8 cellular contexts compared by ENCODE assay signal in genomic region chr14:103576371-103577024, GRCh38. TPM values are rescaled to one million over a fixed set of nuclear protein-coding genes. Genes with fewer than 3 reads are reported as not detected.
DNase-seq lines count a peak whose midpoint lies in the region; ATAC-seq, FAIRE-seq and TF ChIP-seq lines count a peak whose summit lies in the region.

No MANE protein-coding gene starts in this region.

- H3K4me3 ChIP-seq in mesodermal cell (ENCODE audit: extremely low read depth, insufficient read depth, low read length, poor library complexity, severe bottlenecking), result no peak overlapping the region

- peak; percentile 85 for DNase-seq in ELF-1 (ENCODE audit: low read depth, low spot score)
- peak; percentile 94 for DNase-seq in NCI-H82 (lab: John Stamatoyannopoulos, UW)
- peak; percentile 84 for DNase-seq in epidermal melanocyte (ENCODE audit: insufficient read length, low spot score)
- peak; percentile 33 for DNase-seq in urothelium cell line (ENCODE audit: low spot score)
- DNase-seq in GM10266 (ENCODE audit: extremely low spot score), result no peak
- DNase-seq in activated T-helper 1 cell treated with anti-CD3 and anti-CD28 coated beads, Interleukin-12 subunit alpha, Interleukin-12 subunit beta, Interleukin-2, Interleukin-4 antibody, amounts not matched to agents 30 ng/mL and 10 ng/mL and 1 ng/mL, durations not matched to agents 14 hours and 24 hours and 36 hours (ENCODE audit: low spot score), result no peak

- 50 to 60% methylated on average over 4 to 6 of the region's 9 CpGs for WGBS in mesodermal cell (ENCODE audit: insufficient coverage in 2 of 2), 2 experiments

- no peak for FAIRE-seq in urothelium cell line (lab: Jason Lieb, UNC)

- no peaks in the 10 kb centered on the region for H3K4me1 Mint-ChIP-seq in activated T-helper 1 cell treated with anti-CD3 and anti-CD28 coated beads, Interleukin-12 subunit alpha, Interleukin-12 subunit beta, Interleukin-2, Interleukin-4 antibody, amounts not matched to agents 30 ng/mL and 10 ng/mL and 1 ng/mL, durations not matched to agents 14 hours and 24 hours and 36 hours (ENCODE audit: low read depth)

- H3K9me3 ChIP-seq in mesodermal cell (ENCODE audit: control insufficient read depth, low read length), result no peaks in the 10 kb centered on the region

- peaks cover 15% of the 10 kb centered on the region for H3K4me1 ChIP-seq in mesodermal cell (ENCODE audit: control insufficient read depth, insufficient read depth, low read length, poor library complexity, severe bottlenecking)

- H3K36me3 ChIP-seq in mesodermal cell (ENCODE audit: control insufficient read depth, insufficient read depth, low read length), result peaks cover 70% of the 10 kb centered on the region

- H3K36me3 Mint-ChIP-seq in activated T-helper 1 cell treated with anti-CD3 and anti-CD28 coated beads, Interleukin-12 subunit alpha, Interleukin-12 subunit beta, Interleukin-2, Interleukin-4 antibody, amounts not matched to agents 30 ng/mL and 10 ng/mL and 1 ng/mL, durations not matched to agents 14 hours and 24 hours and 36 hours (ENCODE audit: low read depth), result peaks cover 5% of the 10 kb centered on the region

- no peak overlapping the region for H3K4me3 Mint-ChIP-seq in activated T-helper 1 cell treated with anti-CD3 and anti-CD28 coated beads, Interleukin-12 subunit alpha, Interleukin-12 subunit beta, Interleukin-2, Interleukin-4 antibody, amounts not matched to agents 30 ng/mL and 10 ng/mL and 1 ng/mL, durations not matched to agents 14 hours and 24 hours and 36 hours

- H3K27ac Mint-ChIP-seq in activated T-helper 1 cell treated with anti-CD3 and anti-CD28 coated beads, Interleukin-12 subunit alpha, Interleukin-12 subunit beta, Interleukin-2, Interleukin-4 antibody, amounts not matched to agents 30 ng/mL and 10 ng/mL and 1 ng/mL, durations not matched to agents 14 hours and 24 hours and 36 hours, result no peak overlapping the region

- H3K27me3 Mint-ChIP-seq in activated T-helper 1 cell treated with anti-CD3 and anti-CD28 coated beads, Interleukin-12 subunit alpha, Interleukin-12 subunit beta, Interleukin-2, Interleukin-4 antibody, amounts not matched to agents 30 ng/mL and 10 ng/mL and 1 ng/mL, durations not matched to agents 14 hours and 24 hours and 36 hours (ENCODE audit: insufficient read depth), result no peaks in the 10 kb centered on the region

- ATAC-seq in HG03439 (IDR thresholded peaks at IDR 0.05; ENCODE audit: unreplicated experiment), result no peak

- no peaks in the 10 kb centered on the region for H3K9me3 Mint-ChIP-seq in activated T-helper 1 cell treated with anti-CD3 and anti-CD28 coated beads, Interleukin-12 subunit alpha, Interleukin-12 subunit beta, Interleukin-2, Interleukin-4 antibody, amounts not matched to agents 30 ng/mL and 10 ng/mL and 1 ng/mL, durations not matched to agents 14 hours and 24 hours and 36 hours

- no peak for TF ChIP-seq CTCF in GM10266 (IDR thresholded peaks at IDR 0.05; ENCODE audit: control insufficient read depth, insufficient read depth, low read depth, missing control alignments)

- peak overlapping the region; percentile 68 for H3K27ac ChIP-seq in mesodermal cell (ENCODE audit: low read depth, low read length, severe bottlenecking)

- intact Hi-C loops in activated T-helper 1 cell treated with anti-CD3 and anti-CD28 coated beads, Interleukin-12 subunit alpha, Interleukin-12 subunit beta, Interleukin-2, Interleukin-4 antibody, amounts not matched to agents 30 ng/mL and 10 ng/mL and 1 ng/mL, durations not matched to agents 14 hours and 24 hours and 36 hours (cut with micrococcal nuclease), result no loop called here

RNA-seq across cellular contexts. Expression of gene COA8, which starts 13.7 kb away (rescaled TPM):
- polyA plus RNA-seq in mesodermal cell (2013, experiment 1 of 2), result 50.2 TPM
- 49.6 TPM for polyA plus RNA-seq in mesodermal cell (2013, experiment 2 of 2)
- total RNA-seq in activated T-helper 1 cell treated with anti-CD3 and anti-CD28 coated beads, Interleukin-12 subunit alpha, Interleukin-12 subunit beta, Interleukin-2, Interleukin-4 antibody, amounts not matched to agents 30 ng/mL and 10 ng/mL and 1 ng/mL, durations not matched to agents 14 hours and 24 hours and 36 hours, result 37.2 and 39.7 TPM in 2 replicates

RNA-seq across cellular contexts. Expression of gene BAG5, which starts 14.0 kb away (rescaled TPM):
- 15.7 TPM for polyA plus RNA-seq in mesodermal cell (2013, experiment 1 of 2)
- 15.4 TPM for polyA plus RNA-seq in mesodermal cell (2013, experiment 2 of 2)
- 33.8 and 34.1 TPM in 2 replicates for total RNA-seq in activated T-helper 1 cell treated with anti-CD3 and anti-CD28 coated beads, Interleukin-12 subunit alpha, Interleukin-12 subunit beta, Interleukin-2, Interleukin-4 antibody, amounts not matched to agents 30 ng/mL and 10 ng/mL and 1 ng/mL, durations not matched to agents 14 hours and 24 hours and 36 hours

RNA-seq across cellular contexts. Expression of gene TRMT61A, which starts 47.5 kb away (rescaled TPM):
- polyA plus RNA-seq in mesodermal cell (2013, experiment 1 of 2), result 2.3 TPM
- 1.8 TPM for polyA plus RNA-seq in mesodermal cell (2013, experiment 2 of 2)
- 23.4 and 23.7 TPM in 2 replicates for total RNA-seq in activated T-helper 1 cell treated with anti-CD3 and anti-CD28 coated beads, Interleukin-12 subunit alpha, Interleukin-12 subunit beta, Interleukin-2, Interleukin-4 antibody, amounts not matched to agents 30 ng/mL and 10 ng/mL and 1 ng/mL, durations not matched to agents 14 hours and 24 hours and 36 hours

RNA-seq across cellular contexts. Expression of gene KLC1, which starts 52.5 kb away (rescaled TPM):
- polyA plus RNA-seq in mesodermal cell (2013, experiment 1 of 2), result 166 TPM
- polyA plus RNA-seq in mesodermal cell (2013, experiment 2 of 2), result 150 TPM
- total RNA-seq in activated T-helper 1 cell treated with anti-CD3 and anti-CD28 coated beads, Interleukin-12 subunit alpha, Interleukin-12 subunit beta, Interleukin-2, Interleukin-4 antibody, amounts not matched to agents 30 ng/mL and 10 ng/mL and 1 ng/mL, durations not matched to agents 14 hours and 24 hours and 36 hours, result 148 and 150 TPM in 2 replicates

RNA-seq across cellular contexts. Expression of gene CKB, which starts 53.9 kb away (rescaled TPM):
- 142 TPM for polyA plus RNA-seq in mesodermal cell (2013, experiment 1 of 2)
- 134 TPM for polyA plus RNA-seq in mesodermal cell (2013, experiment 2 of 2)
- total RNA-seq in activated T-helper 1 cell treated with anti-CD3 and anti-CD28 coated beads, Interleukin-12 subunit alpha, Interleukin-12 subunit beta, Interleukin-2, Interleukin-4 antibody, amounts not matched to agents 30 ng/mL and 10 ng/mL and 1 ng/mL, durations not matched to agents 14 hours and 24 hours and 36 hours, result 13.7 and 16.0 TPM in 2 replicates

Comparison
In these comparisons a context has a peak if more than half of its experiments do, and no peak if none do; other contexts are left out.
1. DNase-seq: peak in ELF-1 (single experiment), NCI-H82 (single experiment), epidermal melanocyte (single experiment) and urothelium cell line (single experiment); none in GM10266 (single experiment) and activated T-helper 1 cell treated with anti-CD3 and anti-CD28 coated beads, Interleukin-12 subunit alpha, Interleukin-12 subunit beta, Interleukin-2, Interleukin-4 antibody, amounts not matched to agents 30 ng/mL and 10 ng/mL and 1 ng/mL, durations not matched to agents 14 hours and 24 hours and 36 hours (single experiment).